In the genomic region with DNA sequence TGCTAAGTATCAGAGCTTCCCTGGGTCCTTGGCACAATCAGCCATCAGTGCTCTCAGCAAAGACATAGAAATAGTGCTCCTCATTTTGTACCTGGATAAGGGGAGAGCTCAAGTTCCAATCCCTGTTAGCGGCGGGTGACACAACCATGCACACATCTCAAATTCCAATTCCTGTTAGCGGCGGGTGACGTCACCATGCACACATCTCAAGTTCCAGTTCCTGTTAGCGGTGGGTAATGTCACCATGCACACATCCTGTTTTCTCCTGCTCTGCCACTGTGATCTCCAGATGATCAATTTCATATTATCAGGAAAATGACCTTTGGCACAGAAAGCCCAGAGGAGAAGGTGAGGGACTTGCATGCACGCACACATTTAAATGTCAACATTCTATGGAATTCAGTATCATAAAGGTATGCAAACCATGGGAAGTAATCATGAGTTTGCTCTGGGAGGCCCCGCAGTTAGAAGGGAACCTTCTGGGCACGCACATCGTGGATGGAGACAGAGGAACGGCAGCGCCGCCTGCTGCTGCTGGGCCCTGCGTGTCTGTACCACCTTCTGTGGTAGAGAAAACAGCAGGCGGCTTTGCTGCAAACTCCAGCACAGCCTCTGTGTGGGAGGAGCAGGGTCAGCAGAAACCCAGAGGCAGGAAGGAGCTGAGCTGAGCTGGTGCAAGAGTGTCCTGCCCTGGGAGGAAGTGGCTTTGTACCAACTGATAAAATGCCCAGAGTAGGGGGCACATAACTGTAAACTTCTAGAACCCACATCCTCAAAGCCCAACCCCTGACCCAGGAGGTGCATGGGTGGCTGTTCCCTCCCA, we compare ENCODE assay signal across 8 cellular contexts.
A peak's percentile ranks its signal among the peaks of the same experiment; 100 is the strongest.
DNase-seq lines count a peak whose midpoint lies in the region; ATAC-seq, FAIRE-seq and TF ChIP-seq lines count a peak whose summit lies in the region.

No MANE protein-coding gene starts in this region.

- peak overlapping the region; percentile 2 for H3K9ac ChIP-seq in endothelial cell of umbilical vein (replicated peaks; ENCODE audit: extremely low read depth, insufficient read depth, low read length)

- TF ChIP-seq POLR2A in endothelial cell of umbilical vein (IDR thresholded peaks at IDR 0.05; ENCODE audit: low read depth, low read length): no peak

- H3K4me2 ChIP-seq in endothelial cell of umbilical vein (ENCODE audit: insufficient read depth, low read length): peak overlapping the region; percentile 63

- no peaks in the 10 kb centered on the region for H3K79me2 ChIP-seq in endothelial cell of umbilical vein (ENCODE audit: control insufficient read depth, insufficient read depth, low read length)

- dilution Hi-C loops in endothelial cell of umbilical vein (cut with MboI; ENCODE audit: extremely low pct_ligation_motif_present, low sequenced_read_pairs): no loop called here

- no peaks in the 10 kb centered on the region for H3K27me3 Mint-ChIP-seq in activated CD8-positive, alpha-beta memory T cell treated with anti-CD3 and anti-CD28 coated beads, Interleukin-2, amount 10 ng/mL, durations not matched to agents 7 days and 5 days

- H3K4me1 Mint-ChIP-seq in activated CD8-positive, alpha-beta memory T cell treated with anti-CD3 and anti-CD28 coated beads, Interleukin-2, amount 10 ng/mL, durations not matched to agents 7 days and 5 days: peaks cover 64% of the 10 kb centered on the region

- CTCF ChIA-PET in activated CD8-positive, alpha-beta memory T cell treated with anti-CD3 and anti-CD28 coated beads, Interleukin-2, amount 10 ng/mL, durations not matched to agents 7 days and 5 days (lab: Charles Lee): interaction anchor here (0.6 to 8.3 kb wide), 24 partner anchors 8 to 251 kb away, joined by 3 to 97 read pairs (median 4); partner anchors contain the start of gene MBP
- CTCF ChIA-PET in endothelial cell of umbilical vein (lab: Charles Lee): interaction anchor here (0.6 to 5.1 kb wide), 26 partner anchors 9 to 251 kb away, joined by 3 to 47 read pairs (median 4); partner anchors contain the start of gene MBP

- H3K9me3 ChIP-seq in endothelial cell of umbilical vein (replicated peaks; ENCODE audit: control insufficient read depth, insufficient read depth, low read length) (no peaks in the 10 kb centered on the region), muscle layer of duodenum (ENCODE audit: control insufficient read depth in 1 of 2, low read length in 2 of 2) (no peaks in the 10 kb centered on the region)

- ATAC-seq in GM19023 (IDR thresholded peaks at IDR 0.05; ENCODE audit: unreplicated experiment) (peak; percentile 86), HG03159 (IDR thresholded peaks at IDR 0.05; ENCODE audit: unreplicated experiment) (peak; percentile 80)
- ATAC-seq in activated CD8-positive, alpha-beta memory T cell treated with anti-CD3 and anti-CD28 coated beads, Interleukin-2, amount 10 ng/mL, durations not matched to agents 7 days and 5 days: peak; percentile 88

- peak overlapping the region; percentile 65 for H2AFZ ChIP-seq in endothelial cell of umbilical vein (ENCODE audit: low read depth, low read length)

- H3K4me3 Mint-ChIP-seq in activated CD8-positive, alpha-beta memory T cell treated with anti-CD3 and anti-CD28 coated beads, Interleukin-2, amount 10 ng/mL, durations not matched to agents 7 days and 5 days: peak overlapping the region; percentile 72

- peaks cover 34% of the 10 kb centered on the region for H3K36me3 Mint-ChIP-seq in activated CD8-positive, alpha-beta memory T cell treated with anti-CD3 and anti-CD28 coated beads, Interleukin-2, amount 10 ng/mL, durations not matched to agents 7 days and 5 days

- H3K4me3 ChIP-seq in endothelial cell of umbilical vein (replicated peaks in 1 of 3; ENCODE audit: insufficient read depth in 1 of 3, low read depth in 1 of 3, low read length in 3 of 3) (peak overlapping the region in 1 of 3 experiments; percentile 17), muscle layer of duodenum (ENCODE audit: low read depth in 1 of 2, low read length in 2 of 2) (peak overlapping the region in 1 of 2 donors; percentile 7)

- H4K20me1 ChIP-seq in endothelial cell of umbilical vein (replicated peaks; ENCODE audit: control insufficient read depth, extremely low read depth, insufficient read depth, low read length): no peaks in the 10 kb centered on the region

- H3K4me1 ChIP-seq in endothelial cell of umbilical vein (ENCODE audit: control insufficient read depth, extremely low read depth, insufficient read depth, low read length) (peaks cover 22% of the 10 kb centered on the region), muscle layer of duodenum (ENCODE audit: control insufficient read depth in 1 of 2, insufficient read depth in 2 of 2, low read length in 2 of 2) (peaks cover 35 to 52% of the 10 kb centered on the region in 2 donors)

- H3K36me3 ChIP-seq in endothelial cell of umbilical vein (ENCODE audit: control insufficient read depth in 2 of 2, extremely low read depth in 1 of 2, insufficient read depth in 2 of 2, low read length in 2 of 2) (no peaks in the 10 kb centered on the region), muscle layer of duodenum (ENCODE audit: control insufficient read depth in 1 of 2, insufficient read depth in 2 of 2, low read length in 2 of 2) (peaks cover 0 to 3% of the 10 kb centered on the region in 2 donors)

- BruUV-seq in endothelial cell of umbilical vein (replicated peaks; lab: Mats Ljungman, UMichigan): no TSS peak

- no peaks in the 10 kb centered on the region for H3K9me1 ChIP-seq in endothelial cell of umbilical vein (replicated peaks; ENCODE audit: control insufficient read depth, extremely low read depth, insufficient read depth, low read length)

- peak; percentile 64 to 84 for TF ChIP-seq CTCF in endothelial cell of umbilical vein (IDR thresholded peaks at IDR 0.05; ENCODE audit: extremely low read depth in 1 of 2, insufficient read depth in 1 of 2, low read depth in 1 of 2, low read length in 2 of 2)

- no peaks in the 10 kb centered on the region for H3K9me3 Mint-ChIP-seq in activated CD8-positive, alpha-beta memory T cell treated with anti-CD3 and anti-CD28 coated beads, Interleukin-2, amount 10 ng/mL, durations not matched to agents 7 days and 5 days (ENCODE audit: low read depth)

- POLR2A ChIA-PET in endothelial cell of umbilical vein (lab: Charles Lee): no interaction called here

- FAIRE-seq in endothelial cell of umbilical vein (lab: Jason Lieb, UNC): peak; percentile 95

- peak; percentile 92 for DNase-seq in AG20443 (ENCODE audit: low spot score)
- DNase-seq in NK-92 (lab: John Stamatoyannopoulos, UW; ENCODE audit: unreplicated experiment): peak; percentile 25
- DNase-seq in activated CD8-positive, alpha-beta memory T cell treated with anti-CD3 and anti-CD28 coated beads, Interleukin-2, amount 10 ng/mL, durations not matched to agents 7 days and 5 days: peak; percentile 95
- peak; percentile 88 for DNase-seq in endothelial cell of umbilical vein (ENCODE audit: low read depth, low spot score)
- DNase-seq in stimulated activated CD8-positive, alpha-beta memory T cell treated with anti-CD3 and anti-CD28 coated beads, Interleukin-7, amount 100 ng/mL, for 1 hour (ENCODE audit: low read depth in 2 of 2): peak; percentile 58 to 66

- H3K27me3 ChIP-seq in endothelial cell of umbilical vein (ENCODE audit: control insufficient read depth in 2 of 2, insufficient read depth in 2 of 2, low read length in 2 of 2): no peaks in the 10 kb centered on the region
- no peaks in the 10 kb centered on the region for H3K27me3 ChIP-seq in muscle layer of duodenum (ENCODE audit: low read depth, low read length)

- H3K27ac ChIP-seq in endothelial cell of umbilical vein (ENCODE audit: insufficient read depth, low read depth, low read length) (peak overlapping the region; percentile 37), muscle layer of duodenum (ENCODE audit: low read length) (peak overlapping the region; percentile 87)

- peak overlapping the region; percentile 91 for H3K27ac Mint-ChIP-seq in activated CD8-positive, alpha-beta memory T cell treated with anti-CD3 and anti-CD28 coated beads, Interleukin-2, amount 10 ng/mL, durations not matched to agents 7 days and 5 days

- intact Hi-C loops in endothelial cell of umbilical vein (cut with micrococcal nuclease): loop anchor here (1.0 to 5.0 kb wide), 6 partner anchors 12 to 253 kb away; partner anchors contain the start of gene MBP

TF ChIP-seq in endothelial cell of umbilical vein, 7 proteins besides CTCF, POLR2A, EP300 and RAD21:
- no peak for TF ChIP-seq FOS (IDR thresholded peaks at IDR 0.05; ENCODE audit: borderline replicate concordance, insufficient read depth, low read length)
- peak; percentile 81 for TF ChIP-seq JUN (IDR thresholded peaks at IDR 0.05; ENCODE audit: borderline replicate concordance, insufficient read depth, insufficient read length, low read depth)
- peak; percentile 16 for TF ChIP-seq POLR2AphosphoS5 (IDR thresholded peaks at IDR 0.05; ENCODE audit: insufficient read depth, low read depth, low read length)
- no peak for TF ChIP-seq MYC (IDR thresholded peaks at IDR 0.05; ENCODE audit: low read depth, low read length)
- peak; percentile 49 for TF ChIP-seq GATA2 (IDR thresholded peaks at IDR 0.05; ENCODE audit: insufficient read depth, insufficient read length, low read depth, low read length)

Comparison
In these comparisons a context has a peak if more than half of its experiments do, and no peak if none do; other contexts are left out.
1. DNase-seq: peak in every context shown above with its lines; median percentile 95 in activated CD8-positive, alpha-beta memory T cell treated with anti-CD3 and anti-CD28 coated beads, Interleukin-2, amount 10 ng/mL, durations not matched to agents 7 days and 5 days; 92 in AG20443; 88 in endothelial cell of umbilical vein; 62 in stimulated activated CD8-positive, alpha-beta memory T cell treated with anti-CD3 and anti-CD28 coated beads, Interleukin-7, amount 100 ng/mL, for 1 hour; 25 in NK-92.